20 cellular contexts compared by ENCODE assay signal in genomic region chr3:29415824-29416223, GRCh38.
DNase-seq lines count a peak whose midpoint lies in the region; ATAC-seq, FAIRE-seq and TF ChIP-seq lines count a peak whose summit lies in the region.
"Had no signal": no experiment of that assay in that cellular context is flagged by ENCODE, and none has a peak within 500 bp of the region (broad histone marks: within the 10 kb centered on the region; RNA-seq: fewer than 3 reads in every experiment).

No MANE protein-coding gene starts in this region.

- TF ChIP-seq POLR2A in spleen (IDR thresholded peaks at IDR 0.05): no peak

- intact Hi-C loops in spleen (cut with DNase I; ENCODE audit: low total_unique reads): no loop called here

- no peak for FAIRE-seq in bronchial epithelial cell (lab: Jason Lieb, UNC)
- FAIRE-seq: A204.1 had no signal

- in situ Hi-C loops in GM13977 (cut with MboI; ENCODE audit: low pct_unique_long_range_greater_than_20kb, low sequenced_read_pairs, unreplicated experiment): no loop called here

- H3K36me3 ChIP-seq in bronchial epithelial cell (ENCODE audit: control insufficient read depth, insufficient read depth, low read length) (no peaks in the 10 kb centered on the region), spleen (no peaks in the 10 kb centered on the region)
- H3K36me3 ChIP-seq: BLaER1 had no signal

- ATAC-seq in foreskin keratinocyte (peak; percentile 66), HG02973 (IDR thresholded peaks at IDR 0.05; ENCODE audit: unreplicated experiment) (no peak)
- ATAC-seq: CD8-positive, alpha-beta T cell; PC-3 had no signal

- no peaks in the 10 kb centered on the region for H3K27me3 ChIP-seq in bronchial epithelial cell (ENCODE audit: control insufficient read depth, insufficient read depth, low read length)
- H3K27me3 ChIP-seq in foreskin keratinocyte: no peaks in the 10 kb centered on the region
- no peaks in the 10 kb centered on the region for H3K27me3 ChIP-seq in spleen (replicated peaks in 1 of 7)
- H3K27me3 ChIP-seq: BLaER1 had no signal

- peaks cover 7% of the 10 kb centered on the region for H3K4me1 ChIP-seq in foreskin keratinocyte
- peaks cover 0 to 16% (median 4%) of the 10 kb centered on the region in 6 donors for H3K4me1 ChIP-seq in spleen

- H3K9me3 ChIP-seq in spleen: no peaks in the 10 kb centered on the region
- H3K9me3 ChIP-seq: BLaER1 had no signal

- H3K4me3 ChIP-seq in bronchial epithelial cell (ENCODE audit: low read depth, low read length): no peak overlapping the region
- H3K4me3 ChIP-seq in spleen: no peak overlapping the region
- H3K4me3 ChIP-seq: BLaER1 had no signal

- TF ChIP-seq CTCF in bronchial epithelial cell (IDR thresholded peaks at IDR 0.05; ENCODE audit: insufficient read depth, low read length, severe bottlenecking): no peak
- no peak for TF ChIP-seq CTCF in foreskin keratinocyte (conservative IDR thresholded peaks at IDR 0.05)
- TF ChIP-seq CTCF in spleen (IDR thresholded peaks at IDR 0.05 in 8 of 11, conservative IDR thresholded peaks at IDR 0.05 in 3 of 11): no peak
- TF ChIP-seq CTCF in GM13977 (IDR thresholded peaks at IDR 0.05; ENCODE audit: extremely low read depth, insufficient read depth, missing control alignments): no peak

- H3K27ac ChIP-seq in foreskin keratinocyte (no peak overlapping the region), spleen (no peak overlapping the region)
- H3K27ac ChIP-seq: BLaER1, RWPE1 had no signal

- WGBS in spleen, 5 donors: 68 to 86% (median 81%) methylated on average over 2 of the region's 2 CpGs

- DNase-seq in ELR (ENCODE audit: low read depth) (peak; percentile 25), LHCN-M2 (ENCODE audit: low read depth) (peak; percentile 66), bronchial epithelial cell (ENCODE audit: low read depth) (peak; percentile 44), foreskin keratinocyte (peak; percentile 41 to 53), spleen (no peak), NCI-H748 (lab: John Stamatoyannopoulos, UW; ENCODE audit: unreplicated experiment) (no peak), GM13977 (ENCODE audit: low spot score) (no peak)
- DNase-seq: CD8-positive, alpha-beta T cell; DMS53; H9; Kasumi-1; NCI-H1105 treated with DMSO at 0.1 percent for 48 hours; NCI-H1694; NCI-H510A; NCI-H82; PC-3 had no signal

Comparison
In these comparisons a context has a peak if more than half of its experiments do, and no peak if none do; other contexts are left out.
1. DNase-seq: peak in ELR (single experiment), LHCN-M2 (single experiment), bronchial epithelial cell (single experiment) and foreskin keratinocyte (2 of 2); none in spleen (single experiment), NCI-H748 (single experiment) and GM13977 (single experiment).